8 cellular contexts compared by ENCODE assay signal in genomic region chr18:13465126-13465446, GRCh38.
A peak's percentile ranks its signal among the peaks of the same experiment; 100 is the strongest.
DNase-seq lines count a peak whose midpoint lies in the region; ATAC-seq and TF ChIP-seq lines count a peak whose summit lies in the region.

No MANE protein-coding gene starts in this region.

- no peaks in the 10 kb centered on the region for H3K9me3 ChIP-seq in tibial nerve

- H3K4me3 ChIP-seq in coronary artery: peak overlapping the region; percentile 42
- H3K4me3 ChIP-seq in tibial nerve: peak overlapping the region in 2 of 4 donors; percentile 5 to 28

- no peak for TF ChIP-seq CTCF in coronary artery (IDR thresholded peaks at IDR 0.05)
- no peak for TF ChIP-seq CTCF in tibial nerve (IDR thresholded peaks at IDR 0.05)

- no peak for DNase-seq in activated naive CD4-positive, alpha-beta T cell treated with Interleukin-2 at 50 U/mL for 16 hours
- no peak for DNase-seq in coronary artery (ENCODE audit: low spot score)
- DNase-seq in tibial nerve (ENCODE audit: low spot score in 2 of 2): no peak
- no peak for DNase-seq in inferior parietal cortex (ENCODE audit: extremely low spot score)
- DNase-seq in putamen (ENCODE audit: low spot score): no peak
- no peak for DNase-seq in posterior vena cava (ENCODE audit: low spot score)

- H3K4me3 Mint-ChIP-seq in activated naive CD4-positive, alpha-beta T cell treated with anti-CD3 and anti-CD28 coated beads, Interleukin-2, amount 50 U/mL, for 24 hours: peak overlapping the region; percentile 93

- H3K36me3 Mint-ChIP-seq in activated naive CD4-positive, alpha-beta T cell treated with anti-CD3 and anti-CD28 coated beads, Interleukin-2, amount 50 U/mL, for 24 hours: peaks cover 22% of the 10 kb centered on the region

- no peaks in the 10 kb centered on the region for H3K27me3 ChIP-seq in tibial nerve

- TF ChIP-seq EP300 in tibial nerve (IDR thresholded peaks at IDR 0.05): no peak

- TF ChIP-seq POLR2A in tibial nerve (IDR thresholded peaks at IDR 0.05): no peak

- peak; percentile 10 for ATAC-seq in HG03108 (IDR thresholded peaks at IDR 0.05; ENCODE audit: unreplicated experiment)

- peaks cover 17% of the 10 kb centered on the region for H3K9me3 Mint-ChIP-seq in activated naive CD4-positive, alpha-beta T cell treated with anti-CD3 and anti-CD28 coated beads, Interleukin-2, amount 50 U/mL, for 24 hours

- H3K27ac ChIP-seq in coronary artery (peak overlapping the region in 1 of 2 donors; percentile 70), tibial nerve (peak overlapping the region in 3 of 4 donors; percentile 18 to 52 (median 35))

- WGBS in tibial nerve, 2 donors: 65 to 76% methylated on average over 4 of the region's 4 CpGs

- peaks cover 82% of the 10 kb centered on the region for H3K4me1 Mint-ChIP-seq in activated naive CD4-positive, alpha-beta T cell treated with anti-CD3 and anti-CD28 coated beads, Interleukin-2, amount 50 U/mL, for 24 hours

- H3K36me3 ChIP-seq in tibial nerve: no peaks in the 10 kb centered on the region

- peak overlapping the region; percentile 94 for H3K27ac Mint-ChIP-seq in activated naive CD4-positive, alpha-beta T cell treated with anti-CD3 and anti-CD28 coated beads, Interleukin-2, amount 50 U/mL, for 24 hours

- intact Hi-C loops in posterior vena cava (cut with DNase I): no loop called here

- no peaks in the 10 kb centered on the region for H3K27me3 Mint-ChIP-seq in activated naive CD4-positive, alpha-beta T cell treated with anti-CD3 and anti-CD28 coated beads, Interleukin-2, amount 50 U/mL, for 24 hours

- H3K4me1 ChIP-seq in tibial nerve: peaks cover 0 to 18% (median 6%) of the 10 kb centered on the region in 4 donors
